17 cellular contexts compared by ENCODE assay signal in the genomic region with DNA sequence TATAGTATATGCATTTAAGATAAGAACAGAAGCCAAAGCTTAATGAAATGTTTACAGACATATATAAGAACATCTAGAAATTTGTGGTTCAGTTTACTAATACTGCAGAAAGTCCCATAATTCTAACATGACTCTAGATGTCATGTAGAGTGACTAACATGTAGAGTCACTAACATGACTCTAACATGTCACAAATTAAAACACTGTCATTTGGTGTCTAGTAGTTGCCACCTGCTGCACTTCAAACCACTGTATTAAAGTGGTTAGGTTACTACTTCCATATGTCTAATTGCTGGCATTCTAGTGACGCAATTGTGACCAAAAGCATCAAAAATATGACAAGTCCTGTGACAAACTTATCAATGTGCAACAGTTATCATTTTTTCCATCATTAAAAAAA.
A peak's percentile ranks its signal among the peaks of the same experiment; 100 is the strongest.
DNase-seq lines count a peak whose midpoint lies in the region; ATAC-seq, FAIRE-seq and TF ChIP-seq lines count a peak whose summit lies in the region.
"Had no signal": no experiment of that assay in that cellular context is flagged by ENCODE, and none has a peak within 500 bp of the region (broad histone marks: within the 10 kb centered on the region; RNA-seq: fewer than 3 reads in every experiment).

No MANE protein-coding gene starts in this region.

- H3K23ac ChIP-seq in IMR-90 (ENCODE audit: low read depth, low read length) = no peak overlapping the region

- no peak overlapping the region for H4K5ac ChIP-seq in IMR-90 (ENCODE audit: low read depth, low read length)

- CTCF ChIA-PET in IMR-90 (lab: Yijun Ruan, JAX) = interaction anchor here (1.1 kb wide), 1 partner anchor 15 kb away, joined by 3 read pairs; no protein-coding TSS in a partner anchor

- H3K4me3 Mint-ChIP-seq in stimulated activated effector memory CD8-positive, alpha-beta T cell treated with anti-CD3 and anti-CD28 coated beads, Interleukin-12 subunit alpha, Interleukin-12 subunit beta, amount 100 ng/mL, for 72 hours = no peak overlapping the region
- H3K4me3 Mint-ChIP-seq: CD4-positive, alpha-beta memory T cell; GM23338; H9 had no signal

- H3K36me3 ChIP-seq in IMR-90 (ENCODE audit: control insufficient read depth, insufficient read depth, low read length) = no peaks in the 10 kb centered on the region

- dilution Hi-C loops in IMR-90 (cut with HindIII; ENCODE audit: low sequenced_read_pairs, unreplicated experiment) = no loop called here

- H3K4me2 ChIP-seq in IMR-90 (ENCODE audit: low read depth, low read length) = no peak overlapping the region
- H3K4me2 ChIP-seq: GM23338 had no signal

- H2AK9ac ChIP-seq in IMR-90 (replicated peaks; ENCODE audit: low read depth, low read length, poor library complexity) = no peak overlapping the region

- no peaks in the 10 kb centered on the region for H3K79me1 ChIP-seq in IMR-90 (ENCODE audit: low read depth in 1 of 2, low read length in 2 of 2)

- H3K36me3 Mint-ChIP-seq in stimulated activated effector memory CD8-positive, alpha-beta T cell treated with anti-CD3 and anti-CD28 coated beads, Interleukin-12 subunit alpha, Interleukin-12 subunit beta, amount 100 ng/mL, for 72 hours = no peaks in the 10 kb centered on the region

- H3K9me1 ChIP-seq in IMR-90 (ENCODE audit: insufficient read depth, low read length) = 0 out of 2 replicates have a peak, but pooled peaks cover 4% of the 10 kb centered on the region

- H4K91ac ChIP-seq in IMR-90 (ENCODE audit: insufficient read depth, low read depth, low read length) = no peak overlapping the region

- H3K27ac Mint-ChIP-seq in stimulated activated effector memory CD8-positive, alpha-beta T cell treated with anti-CD3 and anti-CD28 coated beads, Interleukin-12 subunit alpha, Interleukin-12 subunit beta, amount 100 ng/mL, for 72 hours = no peak overlapping the region
- H3K27ac Mint-ChIP-seq: CD4-positive, alpha-beta memory T cell; GM23338; H9 had no signal

- H2BK5ac ChIP-seq in IMR-90 (ENCODE audit: low read depth, low read length, poor library complexity, severe bottlenecking) = no peak overlapping the region

- H3K9me3 ChIP-seq in IMR-90 (ENCODE audit: control insufficient read depth, insufficient read depth, low read length) = peaks cover 16% of the 10 kb centered on the region

- no peak overlapping the region for H2AK5ac ChIP-seq in IMR-90 (ENCODE audit: low read depth, low read length)

- no peak overlapping the region for H3K18ac ChIP-seq in IMR-90 (ENCODE audit: low read depth, low read length)

- no peak overlapping the region for H3K27ac ChIP-seq in IMR-90 (ENCODE audit: insufficient read depth, low read length)

- peaks cover 5% of the 10 kb centered on the region for H3K9me3 Mint-ChIP-seq in stimulated activated effector memory CD8-positive, alpha-beta T cell treated with anti-CD3 and anti-CD28 coated beads, Interleukin-12 subunit alpha, Interleukin-12 subunit beta, amount 100 ng/mL, for 72 hours

- H3K4me1 Mint-ChIP-seq in stimulated activated effector memory CD8-positive, alpha-beta T cell treated with anti-CD3 and anti-CD28 coated beads, Interleukin-12 subunit alpha, Interleukin-12 subunit beta, amount 100 ng/mL, for 72 hours = no peaks in the 10 kb centered on the region
- H3K4me1 Mint-ChIP-seq: GM23338, H9 had no signal

- TF ChIP-seq RAD21 in IMR-90 (IDR thresholded peaks at IDR 0.05; ENCODE audit: low read length) = no peak

- H2BK15ac ChIP-seq in IMR-90 (ENCODE audit: low read depth, low read length) = 0 out of 3 replicates have a peak overlapping the region, but pooled peaks have one; percentile 43

- FAIRE-seq in HTR-8/SVneo (lab: Jason Lieb, UNC) = peak; percentile 52
- FAIRE-seq in frontal cortex (lab: Jason Lieb, UNC) = no peak
- FAIRE-seq: GM19239 had no signal

- H3K9ac ChIP-seq in IMR-90 (ENCODE audit: low read depth, low read length) = no peak overlapping the region

- TF ChIP-seq CTCF in IMR-90 (conservative IDR thresholded peaks at IDR 0.05; ENCODE audit: low read depth, low read length) = no peak

- H3K4me3 ChIP-seq in IMR-90 (ENCODE audit: insufficient read depth, low read depth, low read length) = no peak overlapping the region
- H3K4me3 ChIP-seq: GM23338 had no signal

- H3K4ac ChIP-seq in IMR-90 (ENCODE audit: low read depth, low read length) = no peak overlapping the region

- ATAC-seq in IMR-90 (ENCODE audit: low read depth) = no peak
- ATAC-seq in stimulated activated effector memory CD8-positive, alpha-beta T cell treated with anti-CD3 and anti-CD28 coated beads, Interleukin-12 subunit alpha, Interleukin-12 subunit beta, amount 100 ng/mL, for 72 hours = peak; percentile 50
- ATAC-seq in GM21723 (IDR thresholded peaks at IDR 0.05; ENCODE audit: unreplicated experiment) = no peak
- ATAC-seq: GM23338, HCT116 had no signal

- H2BK120ac ChIP-seq in IMR-90 (ENCODE audit: low read depth, low read length) = no peak overlapping the region

- no peak overlapping the region for H3K56ac ChIP-seq in IMR-90 (ENCODE audit: extremely low read depth, insufficient read depth, low read length)

- no peak for TF ChIP-seq POLR2A in IMR-90 (IDR thresholded peaks at IDR 0.05; ENCODE audit: low read depth, low read length)

- in situ Hi-C loops in IMR-90 (cut with MboI; ENCODE audit: low sequenced_read_pairs) = no loop called here

- intact Hi-C loops in IMR-90 (cut with micrococcal nuclease) = no loop called here

- H3K27me3 ChIP-seq in IMR-90 (ENCODE audit: control insufficient read depth, insufficient read depth, low read length) = no peaks in the 10 kb centered on the region

- no peaks in the 10 kb centered on the region for H4K20me1 ChIP-seq in IMR-90 (ENCODE audit: insufficient read depth, low read length)

- H2AFZ ChIP-seq in IMR-90 (replicated peaks; ENCODE audit: low read length, poor library complexity) = no peak overlapping the region
- H2AFZ ChIP-seq: GM23338 had no signal

- POLR2A ChIA-PET in IMR-90 (lab: Charles Lee; ENCODE audit: unreplicated experiment) = no interaction called here

- H3K14ac ChIP-seq in IMR-90 (replicated peaks; ENCODE audit: low read depth, low read length) = no peak overlapping the region

- no CpG with 5 or more reads among the region's 1 CpG for WGBS in IMR-90 (ENCODE audit: extremely low coverage in 2 of 2, insufficient read length in 1 of 2), 2 experiments

- H3K4me1 ChIP-seq in IMR-90 (ENCODE audit: control insufficient read depth, insufficient read depth, low read length) = peaks cover 5% of the 10 kb centered on the region

- no peak for DNase-seq in HTR-8/SVneo (ENCODE audit: insufficient read length, low spot score)
- no peak for DNase-seq in IMR-90
- DNase-seq in stimulated activated effector memory CD8-positive, alpha-beta T cell treated with anti-CD3 and anti-CD28 coated beads, Interleukin-12 subunit alpha, Interleukin-12 subunit beta, amount 100 ng/mL, for 72 hours (ENCODE audit: low spot score in 2 of 2) = no peak
- DNase-seq in stimulated activated naive CD4-positive, alpha-beta T cell (lab: John Stamatoyannopoulos, UW) = no peak
- DNase-seq in frontal cortex (ENCODE audit: low spot score in 2 of 2) = no peak
- DNase-seq: C1 segment of cervical spinal cord; Calu3; CD4-positive, alpha-beta memory T cell; COR-L47; DMS53; DMS79 treated with DMSO at 0.1 percent for 48 hours; GF-D8; H9 had no signal

- no TSS peak for BruUV-seq in IMR-90 (replicated peaks; lab: Mats Ljungman, UMichigan)

- H2BK20ac ChIP-seq in IMR-90 (ENCODE audit: low read depth, low read length) = no peak overlapping the region

- no peak overlapping the region for H4K8ac ChIP-seq in IMR-90 (ENCODE audit: low read depth in 2 of 2, low read length in 2 of 2)

TF ChIP-seq in IMR-90, 13 proteins besides CTCF, POLR2A, EP300 and RAD21:
- TF ChIP-seq FOS (IDR thresholded peaks at IDR 0.05; ENCODE audit: low read depth, low read length) = no peak
- TF ChIP-seq, protein P1, sequence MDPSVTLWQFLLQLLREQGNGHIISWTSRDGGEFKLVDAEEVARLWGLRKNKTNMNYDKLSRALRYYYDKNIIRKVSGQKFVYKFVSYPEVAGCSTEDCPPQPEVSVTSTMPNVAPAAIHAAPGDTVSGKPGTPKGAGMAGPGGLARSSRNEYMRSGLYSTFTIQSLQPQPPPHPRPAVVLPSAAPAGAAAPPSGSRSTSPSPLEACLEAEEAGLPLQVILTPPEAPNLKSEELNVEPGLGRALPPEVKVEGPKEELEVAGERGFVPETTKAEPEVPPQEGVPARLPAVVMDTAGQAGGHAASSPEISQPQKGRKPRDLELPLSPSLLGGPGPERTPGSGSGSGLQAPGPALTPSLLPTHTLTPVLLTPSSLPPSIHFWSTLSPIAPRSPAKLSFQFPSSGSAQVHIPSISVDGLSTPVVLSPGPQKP (IDR thresholded peaks at IDR 0.05; ENCODE audit: borderline replicate concordance, low read depth, low read length) = no peak
- no peak for TF ChIP-seq RFX5 (IDR thresholded peaks at IDR 0.05; ENCODE audit: low read depth, low read length)
- no peak for TF ChIP-seq RCOR1 (IDR thresholded peaks at IDR 0.05; ENCODE audit: insufficient replicate concordance, low read length)
- no peak for TF ChIP-seq MXI1 (IDR thresholded peaks at IDR 0.05; ENCODE audit: borderline replicate concordance, low read depth, low read length)
- TF ChIP-seq CHD1 (IDR thresholded peaks at IDR 0.05; ENCODE audit: low read depth, low read length) = no peak
- TF ChIP-seq BHLHE40 (IDR thresholded peaks at IDR 0.05; ENCODE audit: low read depth, low read length) = no peak
- TF ChIP-seq NFE2L2 (IDR thresholded peaks at IDR 0.05; ENCODE audit: low read depth, low read length) = no peak
